9 cellular contexts compared by ENCODE assay signal in the genomic region with DNA sequence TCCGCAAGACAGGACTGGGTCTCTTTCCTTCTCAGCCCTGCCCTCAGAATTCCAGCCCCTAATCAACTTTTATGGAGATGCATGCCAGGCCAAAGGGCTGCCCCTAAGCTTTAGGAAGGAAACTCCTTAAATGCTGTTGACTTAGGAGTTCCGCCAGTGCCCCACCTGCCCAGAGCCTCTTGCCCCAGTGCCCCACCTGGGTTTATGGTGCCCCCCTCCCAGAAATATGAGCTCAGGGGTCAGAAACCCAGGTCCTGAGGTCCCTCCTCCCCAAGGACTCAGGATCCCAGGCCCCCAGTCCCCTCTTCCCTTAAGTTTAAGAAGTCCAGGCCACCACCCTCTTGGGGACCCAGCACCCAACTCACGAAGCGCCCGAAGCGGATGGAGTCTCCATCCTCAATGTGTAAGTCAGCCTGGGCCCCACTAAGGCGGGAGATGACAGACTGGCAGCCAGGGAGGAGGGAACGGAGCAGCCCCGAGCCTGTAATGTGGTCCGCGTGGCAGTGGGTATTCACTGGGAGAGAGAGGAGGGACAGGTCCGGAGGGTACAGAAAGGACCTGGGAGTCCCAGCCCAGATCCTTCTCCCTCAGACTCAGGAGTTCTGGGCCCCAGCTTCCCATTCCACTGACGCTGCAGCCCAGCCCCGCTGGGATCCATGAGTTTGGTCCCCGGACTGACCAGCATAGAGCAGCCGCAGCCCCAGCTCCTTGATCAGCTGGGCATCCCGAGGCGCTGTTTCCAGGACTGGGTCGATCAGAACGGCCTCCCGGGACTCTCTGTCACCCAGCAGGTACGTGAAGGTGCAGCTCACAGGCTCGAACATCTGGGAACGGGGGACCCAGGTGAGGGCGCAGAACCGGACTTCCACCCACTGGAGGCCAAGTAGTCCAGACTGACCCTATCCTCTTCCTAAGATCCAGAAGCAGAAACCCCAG. TPM values are rescaled to one million over a fixed set of nuclear protein-coding genes. Genes with fewer than 3 reads are reported as not detected.
DNase-seq lines count a peak whose midpoint lies in the region; ATAC-seq, FAIRE-seq and TF ChIP-seq lines count a peak whose summit lies in the region.
"Had no signal": no experiment of that assay in that cellular context is flagged by ENCODE, and none has a peak within 500 bp of the region (broad histone marks: within the 10 kb centered on the region; RNA-seq: fewer than 3 reads in every experiment).

No MANE protein-coding gene starts in this region.

- H3K36me3 ChIP-seq in KMS-11 (ENCODE audit: insufficient read depth): no peaks in the 10 kb centered on the region
- H3K36me3 ChIP-seq in astrocyte (ENCODE audit: insufficient read depth, low read length): no peaks in the 10 kb centered on the region

- H3K4me2 ChIP-seq in KMS-11 (peak overlapping the region; percentile 76), astrocyte (ENCODE audit: low read length) (peak overlapping the region; percentile 99)

- H3K4me3 ChIP-seq in KMS-11 (IDR thresholded peaks at IDR 0.05; ENCODE audit: insufficient read depth, low read depth, low read length) (no peak overlapping the region), astrocyte (ENCODE audit: insufficient read depth, low read depth, low read length) (peak overlapping the region; percentile 83)

- H2AFZ ChIP-seq in KMS-11 (ENCODE audit: low read depth) (peak overlapping the region; percentile 93; the same call in 1 of the 2 replicates), astrocyte (ENCODE audit: low read depth, low read length) (peak overlapping the region; percentile 79)

- H3K4me1 ChIP-seq in KMS-11 (ENCODE audit: low read depth, poor library complexity, severe bottlenecking) (peaks cover 7% of the 10 kb centered on the region), astrocyte (ENCODE audit: insufficient read depth, low read length) (peaks cover 16% of the 10 kb centered on the region)

- H3K79me2 ChIP-seq in KMS-11 (ENCODE audit: insufficient read depth, low read depth) (no peaks in the 10 kb centered on the region), astrocyte (ENCODE audit: insufficient read depth, low read length) (peaks cover 35% of the 10 kb centered on the region)

- H3K4me1 Mint-ChIP-seq in astrocyte (ENCODE audit: low read depth, unreplicated experiment): peaks cover 20% of the 10 kb centered on the region

- H3K27me3 ChIP-seq in KMS-11 (ENCODE audit: insufficient read depth, low read depth) (no peaks in the 10 kb centered on the region), astrocyte (ENCODE audit: insufficient read depth, low read length) (no peaks in the 10 kb centered on the region)

- no peaks in the 10 kb centered on the region for H3K9me3 Mint-ChIP-seq in astrocyte (ENCODE audit: unreplicated experiment)

- peak overlapping the region; percentile 26 for H3K27ac Mint-ChIP-seq in astrocyte (ENCODE audit: unreplicated experiment)

- no peaks in the 10 kb centered on the region for H3K9me3 ChIP-seq in astrocyte (ENCODE audit: insufficient read depth, low read depth, low read length)

- ATAC-seq in GM18498 (IDR thresholded peaks at IDR 0.05; ENCODE audit: unreplicated experiment) (no peak), HG02870 (IDR thresholded peaks at IDR 0.05; ENCODE audit: unreplicated experiment) (no peak)

- no peaks in the 10 kb centered on the region for H3K36me3 Mint-ChIP-seq in astrocyte (ENCODE audit: low read depth, unreplicated experiment)

- H4K20me1 ChIP-seq in KMS-11 (ENCODE audit: insufficient read depth): no peaks in the 10 kb centered on the region
- peaks cover 17% of the 10 kb centered on the region for H4K20me1 ChIP-seq in astrocyte (ENCODE audit: insufficient read depth, low read length)

- H3K9ac ChIP-seq in KMS-11: peak overlapping the region; percentile 58; the same call in 1 of the 2 replicates
- H3K9ac ChIP-seq in astrocyte (ENCODE audit: low read length): peak overlapping the region; percentile 89

- TF ChIP-seq CTCF in C4-2B (conservative IDR thresholded peaks at IDR 0.05) (no peak), KMS-11 (conservative IDR thresholded peaks at IDR 0.05; ENCODE audit: low read depth, low read length) (no peak), astrocyte (IDR thresholded peaks at IDR 0.05; ENCODE audit: insufficient read depth, low read depth, low read length) (no peak)

- H3K27ac ChIP-seq in C4-2B (peak overlapping the region; percentile 50), KMS-11 (no peak overlapping the region), astrocyte (ENCODE audit: low read depth, low read length) (peak overlapping the region; percentile 60)

- no peaks in the 10 kb centered on the region for H3K27me3 Mint-ChIP-seq in astrocyte (ENCODE audit: low read depth, unreplicated experiment)

- no peak for DNase-seq in astrocyte (ENCODE audit: low read depth)
- peak; percentile 17 for DNase-seq in iris pigment epithelial cell (ENCODE audit: low read depth)
- DNase-seq in stimulated activated CD4-positive, alpha-beta T cell treated with anti-CD3 and anti-CD28 coated beads, Interleukin-15, amount 100 ng/mL, for 24 hours: peak; percentile 59
- no peak for DNase-seq in occipital lobe (lab: John Stamatoyannopoulos, UW)

- H3K4me3 Mint-ChIP-seq in astrocyte (ENCODE audit: unreplicated experiment): peak overlapping the region; percentile 94

- no peak for FAIRE-seq in astrocyte (lab: Jason Lieb, UNC)
- FAIRE-seq: islet of Langerhans had no signal

RNA-seq across cellular contexts. Expression of gene ETHE1, which starts 0.9 kb away (rescaled TPM):
- total RNA-seq in astrocyte: 43.7 and 50.7 TPM in 2 replicates
- 16.8 TPM for total RNA-seq in occipital lobe

RNA-seq across cellular contexts. Expression of gene ZNF575, which starts 6.9 kb away (rescaled TPM):
- total RNA-seq in astrocyte: 1.3 and 1.4 TPM in 2 replicates
- 0.62 TPM for total RNA-seq in occipital lobe

RNA-seq across cellular contexts. Expression of gene PHLDB3, which starts 21.6 kb away (rescaled TPM):
- 13.4 and 14.0 TPM in 2 replicates for total RNA-seq in astrocyte
- total RNA-seq in occipital lobe: 2.8 TPM

RNA-seq across cellular contexts. Expression of gene XRCC1, which starts 49.2 kb away (rescaled TPM):
- total RNA-seq in astrocyte: 14.6 and 14.7 TPM in 2 replicates
- total RNA-seq in occipital lobe: 12.8 TPM

RNA-seq across cellular contexts. Expression of gene PINLYP, which starts 49.5 kb away (rescaled TPM):
- total RNA-seq in astrocyte: 0.30 and 0.96 TPM in 2 replicates
- total RNA-seq in occipital lobe: 13.3 TPM

Comparison
In these comparisons a context has a peak if more than half of its experiments do, and no peak if none do; other contexts are left out.
1. DNase-seq: peak in iris pigment epithelial cell (single experiment) and stimulated activated CD4-positive, alpha-beta T cell treated with anti-CD3 and anti-CD28 coated beads, Interleukin-15, amount 100 ng/mL, for 24 hours (single experiment); none in astrocyte (single experiment) and occipital lobe (single experiment).